ENCODE assay signal across 20 cellular contexts in the genomic region with DNA sequence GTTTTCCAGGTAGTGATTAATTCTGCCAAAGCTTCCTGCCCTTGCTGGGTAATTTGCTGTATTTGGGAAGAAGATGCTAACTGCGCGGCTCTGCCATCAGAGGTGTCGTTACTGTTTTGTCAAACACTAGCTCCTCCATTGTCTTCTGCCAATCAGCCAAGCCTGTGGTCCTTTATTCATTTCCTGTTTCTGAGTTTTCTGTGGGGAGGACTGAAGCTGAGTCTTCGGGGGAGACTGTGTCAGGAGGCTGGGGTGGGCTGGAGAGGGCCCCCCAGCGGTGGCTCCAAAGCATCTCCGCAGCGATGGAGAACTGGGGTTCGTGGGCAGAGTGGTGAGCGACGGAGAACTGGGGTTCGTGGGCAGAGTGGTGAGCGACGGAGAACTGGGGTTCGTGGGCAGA.
"Had no signal": no experiment of that assay in that cellular context is flagged by ENCODE, and none has a peak within 500 bp of the region (broad histone marks: within the 10 kb centered on the region; RNA-seq: fewer than 3 reads in every experiment).

No MANE protein-coding gene starts in this region.

- H3K4me3 Mint-ChIP-seq: activated CD4-positive, alpha-beta T cell treated with anti-CD3 and anti-CD28 coated beads, Interleukin-2, amount 10 ng/mL, durations not matched to agents 24 days and 14 days; activated CD8-positive, alpha-beta T cell treated with anti-CD3 and anti-CD28 coated beads, Interleukin-2, amount 10 ng/mL, durations not matched to agents 7 days and 5 days; activated naive CD4-positive, alpha-beta T cell treated with anti-CD3 and anti-CD28 coated beads, Interleukin-2, amount 50 U/mL, for 24 hours; effector memory CD8-positive, alpha-beta T cell; naive B cell; stimulated activated naive CD8-positive, alpha-beta T cell treated with anti-CD3 and anti-CD28 coated beads, Interleukin-15, Interleukin-2, amounts not matched to agents 100 ng/mL and 50 ng/mL, for 24 hours; type B pancreatic cell had no signal

- H3K4me3 ChIP-seq: esophagus squamous epithelium, mucosa of descending colon, right atrium auricular region, suprapubic skin had no signal

- DNase-seq: activated CD4-positive, alpha-beta T cell treated with anti-CD3 and anti-CD28 coated beads, Interleukin-2, amount 10 ng/mL, durations not matched to agents 24 days and 14 days; activated CD8-positive, alpha-beta T cell treated with anti-CD3 and anti-CD28 coated beads, Interleukin-2, amount 10 ng/mL, durations not matched to agents 7 days and 5 days; activated effector memory CD4-positive, alpha-beta T cell treated with anti-CD3 and anti-CD28 coated beads, Interleukin-2, amount 50 U/mL, for 16 hours; activated T-cell treated with anti-CD3 and anti-CD28 coated beads, Interleukin-2, amount 50 U/mL, for 72 hours; dermis blood vessel endothelial cell; effector memory CD8-positive, alpha-beta T cell; esophagus squamous epithelium; immature natural killer cell; left ventricle myocardium superior; mucosa of descending colon; naive B cell; nucleus accumbens; T-helper 1 cell; T1000 had no signal

- H3K27ac Mint-ChIP-seq: activated CD4-positive, alpha-beta T cell treated with anti-CD3 and anti-CD28 coated beads, Interleukin-2, amount 10 ng/mL, durations not matched to agents 24 days and 14 days; activated CD8-positive, alpha-beta T cell treated with anti-CD3 and anti-CD28 coated beads, Interleukin-2, amount 10 ng/mL, durations not matched to agents 7 days and 5 days; activated naive CD4-positive, alpha-beta T cell treated with anti-CD3 and anti-CD28 coated beads, Interleukin-2, amount 50 U/mL, for 24 hours; activated T-cell treated with anti-CD3 and anti-CD28 coated beads, Interleukin-2, amount 50 U/mL, for 72 hours; effector memory CD8-positive, alpha-beta T cell; immature natural killer cell; naive B cell; progenitor cell of endocrine pancreas; stimulated activated naive CD8-positive, alpha-beta T cell treated with anti-CD3 and anti-CD28 coated beads, Interleukin-15, Interleukin-2, amounts not matched to agents 100 ng/mL and 50 ng/mL, for 24 hours; type B pancreatic cell had no signal

- H3K4me1 ChIP-seq: esophagus squamous epithelium, right atrium auricular region had no signal

- H3K36me3 ChIP-seq: esophagus squamous epithelium, right atrium auricular region, suprapubic skin had no signal

- H3K27me3 Mint-ChIP-seq: activated CD4-positive, alpha-beta T cell treated with anti-CD3 and anti-CD28 coated beads, Interleukin-2, amount 10 ng/mL, durations not matched to agents 24 days and 14 days; activated naive CD4-positive, alpha-beta T cell treated with anti-CD3 and anti-CD28 coated beads, Interleukin-2, amount 50 U/mL, for 24 hours had no signal

- ATAC-seq: activated CD8-positive, alpha-beta T cell treated with anti-CD3 and anti-CD28 coated beads, Interleukin-2, amount 10 ng/mL, durations not matched to agents 7 days and 5 days; effector memory CD8-positive, alpha-beta T cell; left ventricle myocardium superior; mucosa of descending colon had no signal

- H3K27ac ChIP-seq: esophagus squamous epithelium, right atrium auricular region, suprapubic skin had no signal

- H3K9me3 Mint-ChIP-seq: activated CD4-positive, alpha-beta T cell treated with anti-CD3 and anti-CD28 coated beads, Interleukin-2, amount 10 ng/mL, durations not matched to agents 24 days and 14 days; activated naive CD4-positive, alpha-beta T cell treated with anti-CD3 and anti-CD28 coated beads, Interleukin-2, amount 50 U/mL, for 24 hours; activated T-cell treated with anti-CD3 and anti-CD28 coated beads, Interleukin-2, amount 50 U/mL, for 72 hours; effector memory CD8-positive, alpha-beta T cell; immature natural killer cell; stimulated activated naive CD8-positive, alpha-beta T cell treated with anti-CD3 and anti-CD28 coated beads, Interleukin-15, Interleukin-2, amounts not matched to agents 100 ng/mL and 50 ng/mL, for 24 hours; type B pancreatic cell had no signal

- H3K27me3 ChIP-seq: right atrium auricular region had no signal

- H3K9me3 ChIP-seq: esophagus squamous epithelium, mucosa of descending colon, right atrium auricular region, suprapubic skin had no signal

- H3K4me1 Mint-ChIP-seq: activated CD4-positive, alpha-beta T cell treated with anti-CD3 and anti-CD28 coated beads, Interleukin-2, amount 10 ng/mL, durations not matched to agents 24 days and 14 days; activated naive CD4-positive, alpha-beta T cell treated with anti-CD3 and anti-CD28 coated beads, Interleukin-2, amount 50 U/mL, for 24 hours; immature natural killer cell; naive B cell had no signal

- H3K36me3 Mint-ChIP-seq: activated naive CD4-positive, alpha-beta T cell treated with anti-CD3 and anti-CD28 coated beads, Interleukin-2, amount 50 U/mL, for 24 hours; immature natural killer cell; naive B cell; type B pancreatic cell had no signal
